In genomic region chr7:143263266-143264195, GRCh38 we compare ENCODE assay signal across 1 cellular context.
A peak's percentile ranks its signal among the peaks of the same experiment; 100 is the strongest.
TF ChIP-seq lines count a peak whose summit lies in the region.

GSTK1 (plus strand) TSS chr7:143263441; CDS start chr7:143263514, 73 bp downstream.

TF ChIP-seq in HepG2, 621 proteins besides CTCF, POLR2A, EP300 and RAD21 (continued from another document and continues in another):
- TF ChIP-seq PAXIP1 (CRISPR knock-in tag; conservative IDR thresholded peaks at IDR 0.05) (peak; percentile 77), ZFY (CRISPR knock-in tag; IDR thresholded peaks at IDR 0.05) (peak; percentile 81), NFKB2 (CRISPR knock-in tag; IDR thresholded peaks at IDR 0.05; ENCODE audit: borderline replicate concordance) (peak; percentile 81; the same call in 1 of the 2 replicates), ZMYM4 (CRISPR knock-in tag; IDR thresholded peaks at IDR 0.05) (peak; percentile 86), MATR3 (CRISPR knock-in tag; IDR thresholded peaks at IDR 0.05) (no peak), ZNF331 (CRISPR knock-in tag; IDR thresholded peaks at IDR 0.05) (peak; percentile 83), ZC3H4 (CRISPR knock-in tag; IDR thresholded peaks at IDR 0.05; ENCODE audit: borderline replicate concordance) (no peak), FOXM1 (CRISPR knock-in tag; IDR thresholded peaks at IDR 0.05) (no peak), SMARCC2 (IDR thresholded peaks at IDR 0.05) (no peak), ZNF335 (CRISPR knock-in tag; IDR thresholded peaks at IDR 0.05) (peak; percentile 91), ELF4 (CRISPR knock-in tag; IDR thresholded peaks at IDR 0.05; ENCODE audit: borderline replicate concordance) (peak; percentile 52; the same call in 1 of the 2 replicates), ZNF572 (CRISPR knock-in tag; IDR thresholded peaks at IDR 0.05) (0 out of 2 replicates have a peak, but pooled peaks have one; percentile 26), ZNF790 (CRISPR knock-in tag; IDR thresholded peaks at IDR 0.05; ENCODE audit: borderline replicate concordance) (peak; percentile 87; the same call in 1 of the 2 replicates), SMC3 (IDR thresholded peaks at IDR 0.05; ENCODE audit: low read length) (no peak), ZNF557 (CRISPR knock-in tag; IDR thresholded peaks at IDR 0.05) (no peak), REXO4 (CRISPR knock-in tag; IDR thresholded peaks at IDR 0.05; ENCODE audit: borderline replicate concordance) (no peak), ATF7-NPFF (CRISPR knock-in tag; IDR thresholded peaks at IDR 0.05; ENCODE audit: low read depth) (peak; percentile 92), PHF8 (CRISPR knock-in tag; IDR thresholded peaks at IDR 0.05) (peak; percentile 98), RELA (CRISPR knock-in tag; IDR thresholded peaks at IDR 0.05) (no peak), NFYC (CRISPR knock-in tag; IDR thresholded peaks at IDR 0.05) (0 out of 2 replicates have a peak, but pooled peaks have one; percentile 9), DNMT3B (CRISPR knock-in tag; conservative IDR thresholded peaks at IDR 0.05) (no peak), KDM5B (CRISPR knock-in tag; IDR thresholded peaks at IDR 0.05; ENCODE audit: borderline replicate concordance) (no peak; the same call in none of the 2 replicates), ZNF24 (IDR thresholded peaks at IDR 0.05) (no peak), HMG20B (CRISPR knock-in tag; conservative IDR thresholded peaks at IDR 0.05) (0 out of 2 replicates have a peak, but pooled peaks have one; percentile 46), PRMT3 (CRISPR knock-in tag; IDR thresholded peaks at IDR 0.05; ENCODE audit: borderline replicate concordance, low read depth) (no peak), ZNF550 (CRISPR knock-in tag; IDR thresholded peaks at IDR 0.05; ENCODE audit: borderline replicate concordance) (no peak), TAF15 (IDR thresholded peaks at IDR 0.05; ENCODE audit: low read depth, low read length, poor library complexity, severe bottlenecking) (no peak), ISX (CRISPR knock-in tag; conservative IDR thresholded peaks at IDR 0.05) (no peak), ZNF660 (CRISPR knock-in tag; IDR thresholded peaks at IDR 0.05; ENCODE audit: borderline replicate concordance, low read depth) (no peak), ELF3 (CRISPR knock-in tag; IDR thresholded peaks at IDR 0.05) (peak; percentile 70), POLR2AphosphoS2 (IDR thresholded peaks at IDR 0.05; ENCODE audit: low read depth, low read length) (no peak), ZNF773 (CRISPR knock-in tag; IDR thresholded peaks at IDR 0.05; ENCODE audit: borderline replicate concordance) (peak; percentile 54; the same call in 1 of the 2 replicates), ZNF558 (CRISPR knock-in tag; IDR thresholded peaks at IDR 0.05; ENCODE audit: borderline replicate concordance) (peak; percentile 93; the same call in 1 of the 2 replicates), HDAC1 (CRISPR knock-in tag; IDR thresholded peaks at IDR 0.05) (peak; percentile 92), ZNF552 (CRISPR knock-in tag; IDR thresholded peaks at IDR 0.05; ENCODE audit: borderline replicate concordance) (0 out of 2 replicates have a peak, but pooled peaks have one; percentile 40), ZSCAN22 (CRISPR knock-in tag; IDR thresholded peaks at IDR 0.05) (no peak), HOXA5 (CRISPR knock-in tag; IDR thresholded peaks at IDR 0.05) (peak; percentile 88), ZNF431 (CRISPR knock-in tag; IDR thresholded peaks at IDR 0.05; ENCODE audit: borderline replicate concordance, low read depth) (peak; percentile 77; the same call in 1 of the 2 replicates), PLSCR1 (CRISPR knock-in tag; IDR thresholded peaks at IDR 0.05; ENCODE audit: borderline replicate concordance) (no peak), ZKSCAN5 (CRISPR knock-in tag; IDR thresholded peaks at IDR 0.05) (0 out of 2 replicates have a peak, but pooled peaks have one; percentile 30), IKZF5 (CRISPR knock-in tag; IDR thresholded peaks at IDR 0.05) (peak; percentile 76), ZNF136 (CRISPR knock-in tag; IDR thresholded peaks at IDR 0.05; ENCODE audit: low read depth) (0 out of 2 replicates have a peak, but pooled peaks have one; percentile 44), SP2 (CRISPR knock-in tag; IDR thresholded peaks at IDR 0.05) (no peak), PRDM10 (CRISPR knock-in tag; IDR thresholded peaks at IDR 0.05; ENCODE audit: low read depth) (peak; percentile 25; the same call in 1 of the 2 replicates), CC2D1A (CRISPR knock-in tag; IDR thresholded peaks at IDR 0.05) (no peak), KMT2A (CRISPR knock-in tag; IDR thresholded peaks at IDR 0.05) (peak; percentile 84)
- TF ChIP-seq, protein P1, sequence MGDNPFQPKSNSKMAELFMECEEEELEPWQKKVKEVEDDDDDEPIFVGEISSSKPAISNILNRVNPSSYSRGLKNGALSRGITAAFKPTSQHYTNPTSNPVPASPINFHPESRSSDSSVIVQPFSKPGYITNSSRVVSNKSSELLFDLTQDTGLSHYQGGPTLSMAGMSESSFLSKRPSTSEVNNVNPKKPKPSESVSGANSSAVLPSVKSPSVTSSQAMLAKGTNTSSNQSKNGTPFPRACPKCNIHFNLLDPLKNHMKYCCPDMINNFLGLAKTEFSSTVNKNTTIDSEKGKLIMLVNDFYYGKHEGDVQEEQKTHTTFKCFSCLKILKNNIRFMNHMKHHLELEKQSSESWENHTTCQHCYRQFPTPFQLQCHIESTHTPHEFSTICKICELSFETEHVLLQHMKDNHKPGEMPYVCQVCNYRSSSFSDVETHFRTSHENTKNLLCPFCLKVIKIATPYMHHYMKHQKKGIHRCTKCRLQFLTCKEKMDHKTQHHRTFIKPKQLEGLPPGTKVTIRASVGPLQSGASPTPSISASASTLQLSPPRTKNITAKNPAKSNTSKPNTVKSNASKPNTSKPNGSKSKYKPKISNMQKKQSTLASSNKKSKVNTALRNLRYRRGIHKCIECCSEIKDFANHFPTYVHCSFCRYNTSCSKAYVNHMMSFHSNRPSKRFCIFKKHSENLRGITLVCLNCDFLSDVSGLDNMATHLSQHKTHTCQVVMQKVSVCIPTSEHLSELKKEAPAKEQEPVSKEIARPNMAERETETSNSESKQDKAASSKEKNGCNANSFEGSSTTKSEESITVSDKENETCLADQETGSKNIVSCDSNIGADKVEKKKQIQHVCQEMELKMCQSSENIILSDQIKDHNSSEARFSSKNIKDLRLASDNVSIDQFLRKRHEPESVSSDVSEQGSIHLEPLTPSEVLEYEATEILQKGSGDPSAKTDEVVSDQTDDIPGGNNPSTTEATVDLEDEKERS (CRISPR knock-in tag; IDR thresholded peaks at IDR 0.05) = no peak
- TF ChIP-seq, protein P2, sequence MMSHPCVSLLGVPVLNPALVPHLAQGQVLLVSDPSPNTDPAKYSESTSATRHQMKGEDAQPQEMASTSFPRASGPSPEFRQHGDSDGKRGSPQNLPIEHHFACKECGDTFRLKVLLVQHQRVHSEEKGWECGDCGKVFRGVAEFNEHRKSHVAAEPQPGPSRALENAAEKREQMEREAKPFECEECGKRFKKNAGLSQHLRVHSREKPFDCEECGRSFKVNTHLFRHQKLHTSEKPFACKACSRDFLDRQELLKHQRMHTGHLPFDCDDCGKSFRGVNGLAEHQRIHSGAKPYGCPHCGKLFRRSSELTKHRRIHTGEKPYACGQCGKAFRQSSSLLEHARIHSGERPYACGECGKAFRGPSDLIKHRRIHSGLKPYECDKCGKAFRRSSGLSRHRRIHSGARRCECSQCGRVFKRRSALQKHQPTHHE (CRISPR knock-in tag; IDR thresholded peaks at IDR 0.05; ENCODE audit: borderline replicate concordance) = no peak
- TF ChIP-seq, protein P3, sequence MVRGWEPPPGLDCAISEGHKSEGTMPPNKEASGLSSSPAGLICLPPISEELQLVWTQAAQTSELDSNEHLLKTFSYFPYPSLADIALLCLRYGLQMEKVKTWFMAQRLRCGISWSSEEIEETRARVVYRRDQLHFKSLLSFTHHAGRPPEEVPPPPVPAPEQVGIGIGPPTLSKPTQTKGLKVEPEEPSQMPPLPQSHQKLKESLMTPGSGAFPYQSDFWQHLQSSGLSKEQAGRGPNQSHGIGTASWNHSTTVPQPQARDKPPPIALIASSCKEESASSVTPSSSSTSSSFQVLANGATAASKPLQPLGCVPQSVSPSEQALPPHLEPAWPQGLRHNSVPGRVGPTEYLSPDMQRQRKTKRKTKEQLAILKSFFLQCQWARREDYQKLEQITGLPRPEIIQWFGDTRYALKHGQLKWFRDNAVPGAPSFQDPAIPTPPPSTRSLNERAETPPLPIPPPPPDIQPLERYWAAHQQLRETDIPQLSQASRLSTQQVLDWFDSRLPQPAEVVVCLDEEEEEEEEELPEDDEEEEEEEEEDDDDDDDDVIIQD (CRISPR knock-in tag; IDR thresholded peaks at IDR 0.05; ENCODE audit: low read depth) = peak; percentile 12; the same call in 1 of the 2 replicates
- TF ChIP-seq, protein P4, sequence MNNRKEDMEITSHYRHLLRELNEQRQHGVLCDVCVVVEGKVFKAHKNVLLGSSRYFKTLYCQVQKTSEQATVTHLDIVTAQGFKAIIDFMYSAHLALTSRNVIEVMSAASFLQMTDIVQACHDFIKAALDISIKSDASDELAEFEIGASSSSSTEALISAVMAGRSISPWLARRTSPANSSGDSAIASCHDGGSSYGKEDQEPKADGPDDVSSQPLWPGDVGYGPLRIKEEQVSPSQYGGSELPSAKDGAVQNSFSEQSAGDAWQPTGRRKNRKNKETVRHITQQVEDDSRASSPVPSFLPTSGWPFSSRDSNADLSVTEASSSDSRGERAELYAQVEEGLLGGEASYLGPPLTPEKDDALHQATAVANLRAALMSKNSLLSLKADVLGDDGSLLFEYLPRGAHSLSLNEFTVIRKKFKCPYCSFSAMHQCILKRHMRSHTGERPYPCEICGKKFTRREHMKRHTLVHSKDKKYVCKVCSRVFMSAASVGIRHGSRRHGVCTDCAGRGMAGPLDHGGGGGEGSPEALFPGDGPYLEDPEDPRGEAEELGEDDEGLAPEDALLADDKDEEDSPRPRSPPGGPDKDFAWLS (CRISPR knock-in tag; IDR thresholded peaks at IDR 0.05; ENCODE audit: borderline replicate concordance) = no peak
- TF ChIP-seq, protein P5, sequence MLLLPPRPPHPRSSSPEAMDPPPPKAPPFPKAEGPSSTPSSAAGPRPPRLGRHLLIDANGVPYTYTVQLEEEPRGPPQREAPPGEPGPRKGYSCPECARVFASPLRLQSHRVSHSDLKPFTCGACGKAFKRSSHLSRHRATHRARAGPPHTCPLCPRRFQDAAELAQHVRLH (CRISPR knock-in tag; IDR thresholded peaks at IDR 0.05; ENCODE audit: borderline replicate concordance, low read depth) = peak; percentile 81
